Comparison of ENCODE assay signal across 22 cellular contexts in genomic region chr9:131161585-131161984, GRCh38.
"Had no signal": no experiment of that assay in that cellular context is flagged by ENCODE, and none has a peak within 500 bp of the region (broad histone marks: within the 10 kb centered on the region; RNA-seq: fewer than 3 reads in every experiment).

No MANE protein-coding gene starts in this region.

- H3K4me3 ChIP-seq: SJSA1, SK-N-MC had no signal

- DNase-seq: KG1, MM.1S, NCI-H1092 treated with DMSO at 0.1 percent for 48 hours, NCI-H1436, NCI-H187, NCI-H2029, NCI-H2081 treated with DMSO at 0.1 percent for 48 hours, NCI-H2171, NCI-H226, NCI-H446, NCI-H510A, NCI-H524 treated with DMSO at 0.1 percent for 48 hours, NCI-H69, NCI-H774, Right ventricle myocardium superior, RPMI8226, SIG-M5 had no signal

- H3K4me1 ChIP-seq: SJSA1 had no signal

- H3K27me3 ChIP-seq: SJSA1 had no signal

- H3K9me3 ChIP-seq: SJSA1 had no signal

- H3K27ac ChIP-seq: HL-60, SJSA1, SK-N-MC had no signal

- FAIRE-seq: HTR-8/SVneo, RCC 7860 had no signal
